ENCODE assay signal across 8 cellular contexts in genomic region chr5:10761842-10762165, GRCh38. TPM values are rescaled to one million over a fixed set of nuclear protein-coding genes. Genes with fewer than 3 reads are reported as not detected.
DNase-seq lines count a peak whose midpoint lies in the region; ATAC-seq, FAIRE-seq and TF ChIP-seq lines count a peak whose summit lies in the region.

No MANE protein-coding gene starts in this region.

- no peaks in the 10 kb centered on the region for H3K9me2 ChIP-seq in PC-3 (replicated peaks; ENCODE audit: low read length)

- no peak for TF ChIP-seq CTCF in PC-3 (conservative IDR thresholded peaks at IDR 0.05; ENCODE audit: low read depth, low read length)
- TF ChIP-seq CTCF in endothelial cell of umbilical vein (IDR thresholded peaks at IDR 0.05; ENCODE audit: extremely low read depth in 1 of 2, insufficient read depth in 1 of 2, low read depth in 1 of 2, low read length in 2 of 2) = no peak
- no peak for TF ChIP-seq CTCF in osteoblast (IDR thresholded peaks at IDR 0.05; ENCODE audit: extremely low read depth, low read depth, low read length)

- H3K27ac ChIP-seq in PC-3 (ENCODE audit: low read length) (peak overlapping the region; percentile 39), endothelial cell of umbilical vein (ENCODE audit: insufficient read depth, low read depth, low read length) (peak overlapping the region; percentile 55), osteoblast (ENCODE audit: low read depth, low read length) (peak overlapping the region; percentile 89)

- H3K4me1 ChIP-seq in PC-3 (ENCODE audit: insufficient read depth, low read length) = peaks cover 42% of the 10 kb centered on the region
- peaks cover 24% of the 10 kb centered on the region for H3K4me1 ChIP-seq in endothelial cell of umbilical vein (ENCODE audit: control insufficient read depth, extremely low read depth, insufficient read depth, low read length)
- H3K4me1 ChIP-seq in osteoblast (ENCODE audit: insufficient read depth, low read length) = peaks cover 24% of the 10 kb centered on the region

- H3K36me3 ChIP-seq in PC-3 (ENCODE audit: low read depth, low read length) = peaks cover 24% of the 10 kb centered on the region
- no peaks in the 10 kb centered on the region for H3K36me3 ChIP-seq in endothelial cell of umbilical vein (ENCODE audit: control insufficient read depth in 2 of 2, extremely low read depth in 1 of 2, insufficient read depth in 2 of 2, low read length in 2 of 2)
- no peaks in the 10 kb centered on the region for H3K36me3 ChIP-seq in osteoblast (ENCODE audit: insufficient read depth, low read length)

- H3K9me3 ChIP-seq in PC-3 (ENCODE audit: low read length) (no peaks in the 10 kb centered on the region), endothelial cell of umbilical vein (replicated peaks; ENCODE audit: control insufficient read depth, insufficient read depth, low read length) (no peaks in the 10 kb centered on the region), osteoblast (ENCODE audit: low read depth, low read length) (no peaks in the 10 kb centered on the region)

- intact Hi-C loops in PC-3 (cut with micrococcal nuclease) = loop anchor here (1.0 to 10.0 kb wide), 5 partner anchors 29 to 153 kb away; no protein-coding TSS in a partner anchor
- intact Hi-C loops in endothelial cell of umbilical vein (cut with micrococcal nuclease) = loop anchor here (1.0 to 5.0 kb wide), 4 partner anchors 57 to 310 kb away; no protein-coding TSS in a partner anchor

- peaks cover 72% of the 10 kb centered on the region for H3K4me1 Mint-ChIP-seq in stimulated activated naive CD8-positive, alpha-beta T cell treated with anti-CD3 and anti-CD28 coated beads, Interleukin-15, Interleukin-2, amounts not matched to agents 100 ng/mL and 50 ng/mL, for 24 hours (ENCODE audit: low read depth)

- peak overlapping the region; percentile 66 for H3K27ac Mint-ChIP-seq in stimulated activated naive CD8-positive, alpha-beta T cell treated with anti-CD3 and anti-CD28 coated beads, Interleukin-15, Interleukin-2, amounts not matched to agents 100 ng/mL and 50 ng/mL, for 24 hours

- peak overlapping the region; percentile 35 for H3K4me3 Mint-ChIP-seq in stimulated activated naive CD8-positive, alpha-beta T cell treated with anti-CD3 and anti-CD28 coated beads, Interleukin-15, Interleukin-2, amounts not matched to agents 100 ng/mL and 50 ng/mL, for 24 hours

- H2AFZ ChIP-seq in PC-3 (ENCODE audit: low read length) (peak overlapping the region; percentile 94), endothelial cell of umbilical vein (ENCODE audit: low read depth, low read length) (peak overlapping the region; percentile 53), osteoblast (ENCODE audit: low read length) (peak overlapping the region; percentile 93)

- H3K79me2 ChIP-seq in PC-3 (ENCODE audit: low read length) (peaks cover 41% of the 10 kb centered on the region), endothelial cell of umbilical vein (ENCODE audit: control insufficient read depth, insufficient read depth, low read length) (peaks cover 39% of the 10 kb centered on the region), osteoblast (ENCODE audit: insufficient read depth, low read length) (peaks cover 39% of the 10 kb centered on the region)

- CTCF ChIA-PET in PC-3 (lab: Charles Lee) = no interaction called here
- CTCF ChIA-PET in endothelial cell of umbilical vein (lab: Charles Lee) = interaction anchor here (1.5 kb wide), 1 partner anchor 60 kb away, joined by 14 read pairs; no protein-coding TSS in a partner anchor

- no peaks in the 10 kb centered on the region for H3K9me3 Mint-ChIP-seq in stimulated activated naive CD8-positive, alpha-beta T cell treated with anti-CD3 and anti-CD28 coated beads, Interleukin-15, Interleukin-2, amounts not matched to agents 100 ng/mL and 50 ng/mL, for 24 hours

- TF ChIP-seq POLR2A in endothelial cell of umbilical vein (IDR thresholded peaks at IDR 0.05; ENCODE audit: low read depth, low read length) = peak; percentile 43

- peak overlapping the region; percentile 92 for H3K4me2 ChIP-seq in PC-3 (ENCODE audit: low read length)
- peak overlapping the region; percentile 32 for H3K4me2 ChIP-seq in endothelial cell of umbilical vein (ENCODE audit: insufficient read depth, low read length)
- H3K4me2 ChIP-seq in osteoblast (ENCODE audit: insufficient read depth, low read length) = peak overlapping the region; percentile 87

- TSS peak; percentile 57 for BruUV-seq in PC-3 (replicated peaks; lab: Mats Ljungman, UMichigan)
- TSS peak; percentile 24 for BruUV-seq in endothelial cell of umbilical vein (replicated peaks; lab: Mats Ljungman, UMichigan)

- ATAC-seq in stimulated activated naive CD8-positive, alpha-beta T cell treated with anti-CD3 and anti-CD28 coated beads, Interleukin-15, Interleukin-2, amounts not matched to agents 100 U/mL and 50 U/mL, for 24 hours = no peak
- no peak for ATAC-seq in PC-3

- dilution Hi-C loops in endothelial cell of umbilical vein (cut with MboI; ENCODE audit: extremely low pct_ligation_motif_present, low sequenced_read_pairs) = no loop called here

- no peaks in the 10 kb centered on the region for H3K27me3 Mint-ChIP-seq in stimulated activated naive CD8-positive, alpha-beta T cell treated with anti-CD3 and anti-CD28 coated beads, Interleukin-15, Interleukin-2, amounts not matched to agents 100 ng/mL and 50 ng/mL, for 24 hours

- H3K4me3 ChIP-seq in PC-3 (ENCODE audit: low read length) (peak overlapping the region; percentile 71), endothelial cell of umbilical vein (replicated peaks in 1 of 3; ENCODE audit: insufficient read depth in 1 of 3, low read depth in 1 of 3, low read length in 3 of 3) (peak overlapping the region in 2 of 3 experiments; percentile 18 to 37), osteoblast (ENCODE audit: insufficient read depth, low read length) (peak overlapping the region; percentile 77)

- no peaks in the 10 kb centered on the region for H3K9me1 ChIP-seq in endothelial cell of umbilical vein (replicated peaks; ENCODE audit: control insufficient read depth, extremely low read depth, insufficient read depth, low read length)

- POLR2A ChIA-PET in PC-3 (lab: Charles Lee; ENCODE audit: unreplicated experiment) = no interaction called here
- POLR2A ChIA-PET in endothelial cell of umbilical vein (lab: Charles Lee) = no interaction called here

- peak; percentile 69 for FAIRE-seq in endothelial cell of umbilical vein (lab: Jason Lieb, UNC)

- H3K27me3 ChIP-seq in PC-3 (ENCODE audit: low read length) (no peaks in the 10 kb centered on the region), endothelial cell of umbilical vein (ENCODE audit: control insufficient read depth in 2 of 2, insufficient read depth in 2 of 2, low read length in 2 of 2) (no peaks in the 10 kb centered on the region), osteoblast (ENCODE audit: insufficient read depth, low read length) (no peaks in the 10 kb centered on the region)

- H3F3A ChIP-seq in PC-3 (ENCODE audit: low read length, unreplicated experiment) = no peaks in the 10 kb centered on the region

- peaks cover 4% of the 10 kb centered on the region for H3K36me3 Mint-ChIP-seq in stimulated activated naive CD8-positive, alpha-beta T cell treated with anti-CD3 and anti-CD28 coated beads, Interleukin-15, Interleukin-2, amounts not matched to agents 100 ng/mL and 50 ng/mL, for 24 hours (ENCODE audit: low read depth)

- H4K20me1 ChIP-seq in PC-3 (ENCODE audit: low read length) = peaks cover 27% of the 10 kb centered on the region
- no peaks in the 10 kb centered on the region for H4K20me1 ChIP-seq in endothelial cell of umbilical vein (replicated peaks; ENCODE audit: control insufficient read depth, extremely low read depth, insufficient read depth, low read length)
- H4K20me1 ChIP-seq in osteoblast (ENCODE audit: insufficient read depth, low read length) = peaks cover 11% of the 10 kb centered on the region

- no peak for DNase-seq in stimulated activated naive CD8-positive, alpha-beta T cell treated with anti-CD3 and anti-CD28 coated beads, Interleukin-15, Interleukin-2, amounts not matched to agents 100 U/mL and 50 U/mL, for 24 hours
- DNase-seq in PC-3 (no peak), endothelial cell of umbilical vein (ENCODE audit: low read depth, low spot score) (peak; percentile 62), osteoblast (ENCODE audit: insufficient read length, low spot score, missing footprints) (no peak), NCI-H526 (lab: John Stamatoyannopoulos, UW) (no peak), AG08395 (ENCODE audit: low spot score) (no peak), mesenteric fat pad (ENCODE audit: low spot score) (no peak)

- H3K9ac ChIP-seq in PC-3 (ENCODE audit: low read length) (peak overlapping the region; percentile 76), endothelial cell of umbilical vein (replicated peaks; ENCODE audit: extremely low read depth, insufficient read depth, low read length) (peak overlapping the region; percentile 73)

TF ChIP-seq in endothelial cell of umbilical vein, 7 proteins besides CTCF, POLR2A, EP300 and RAD21:
- TF ChIP-seq FOS (IDR thresholded peaks at IDR 0.05; ENCODE audit: borderline replicate concordance, insufficient read depth, low read length) (no peak), EZH2 (IDR thresholded peaks at IDR 0.05; ENCODE audit: borderline replicate concordance, low read depth, low read length, severe bottlenecking) (no peak), GATA2 (IDR thresholded peaks at IDR 0.05; ENCODE audit: insufficient read depth, insufficient read length, low read depth, low read length) (peak; percentile 69), JUN (IDR thresholded peaks at IDR 0.05; ENCODE audit: borderline replicate concordance, insufficient read depth, insufficient read length, low read depth) (no peak)

RNA-seq across cellular contexts. Expression of gene DAP, which starts 0.8 kb away (rescaled TPM):
- 106 and 152 TPM in 2 replicates for total RNA-seq in PC-3 (2014; rRNA removed)
- 173 and 188 TPM in 2 replicates for total RNA-seq in endothelial cell of umbilical vein
- 67.8 and 79.8 TPM in 2 replicates for polyA plus RNA-seq in endothelial cell of umbilical vein
- 145 and 148 TPM in 2 replicates for polyA plus RNA-seq in endothelial cell of umbilical vein (2011; cell fraction: cytosol; rRNA removed)
- polyA plus RNA-seq in endothelial cell of umbilical vein (2011; cell fraction: nucleus; rRNA removed) = 55.4 and 61.0 TPM in 2 replicates
- 122 and 159 TPM in 2 replicates for polyA plus RNA-seq in endothelial cell of umbilical vein (2012)
- 59.3 and 62.1 TPM in 2 replicates for polyA minus RNA-seq in endothelial cell of umbilical vein
- polyA minus RNA-seq in endothelial cell of umbilical vein (2011; cell fraction: cytosol; rRNA and poly(A)+ RNA removed) = 55.1 TPM
- polyA minus RNA-seq in endothelial cell of umbilical vein (2011; cell fraction: nucleus; rRNA and poly(A)+ RNA removed) = 38.2 and 39.1 TPM in 2 replicates
- total RNA-seq in osteoblast = 31.1 and 36.2 TPM in 2 replicates
- total RNA-seq in mesenteric fat pad = 71.1 TPM

Comparison
In these comparisons a context has a peak if more than half of its experiments do, and no peak if none do; other contexts are left out.
1. H3K27ac ChIP-seq: peak in every context shown above with its lines; median percentile 89 in osteoblast; 55 in endothelial cell of umbilical vein; 39 in PC-3.
2. H3K4me2 ChIP-seq: peak in every context shown above with its lines; median percentile 92 in PC-3; 87 in osteoblast; 32 in endothelial cell of umbilical vein.